ENCODE assay signal across 25 cellular contexts in genomic region chr6:163900570-163900969, GRCh38.
DNase-seq lines count a peak whose midpoint lies in the region; ATAC-seq and TF ChIP-seq lines count a peak whose summit lies in the region.
"Had no signal": no experiment of that assay in that cellular context is flagged by ENCODE, and none has a peak within 500 bp of the region (broad histone marks: within the 10 kb centered on the region; RNA-seq: fewer than 3 reads in every experiment).

No MANE protein-coding gene starts in this region.

- in situ Hi-C loops in astrocyte of the spinal cord (cut with HindIII; ENCODE audit: low sequenced_read_pairs), result no loop called here

- H3K27me3 ChIP-seq in neuron (ENCODE audit: insufficient read depth, low read length), result no peaks in the 10 kb centered on the region
- H3K27me3 ChIP-seq in psoas muscle (ENCODE audit: insufficient read depth in 3 of 3, low read length in 2 of 3), result no peaks in the 10 kb centered on the region
- H3K27me3 ChIP-seq: right atrium auricular region, testis had no signal

- intact Hi-C loops in psoas muscle (cut with DNase I), result no loop called here

- ATAC-seq in HG03095 (IDR thresholded peaks at IDR 0.05; ENCODE audit: unreplicated experiment) (no peak), psoas muscle (no peak), HG02884 (IDR thresholded peaks at IDR 0.05; ENCODE audit: unreplicated experiment) (no peak), HG02981 (IDR thresholded peaks at IDR 0.05; ENCODE audit: unreplicated experiment) (no peak)
- ATAC-seq: A549, HepG2 had no signal

- H3K36me3 ChIP-seq in neuron (ENCODE audit: insufficient read depth, low read length) (no peaks in the 10 kb centered on the region), psoas muscle (ENCODE audit: insufficient read depth in 1 of 2, low read depth in 1 of 2) (no peaks in the 10 kb centered on the region)
- H3K36me3 ChIP-seq: right atrium auricular region had no signal

- H3K9me3 ChIP-seq in neuron (ENCODE audit: low read length), result peaks cover 7% of the 10 kb centered on the region
- no peaks in the 10 kb centered on the region for H3K9me3 ChIP-seq in psoas muscle
- H3K9me3 ChIP-seq: A549, right atrium auricular region, testis had no signal

- H3K27ac ChIP-seq in psoas muscle, result no peak overlapping the region
- H3K27ac ChIP-seq: A549, HL-60, right atrium auricular region, SK-N-MC, testis had no signal

- H3K4me1 ChIP-seq in neuron (ENCODE audit: insufficient read depth, low read length) (peaks cover 13% of the 10 kb centered on the region), psoas muscle (no peaks in the 10 kb centered on the region)
- H3K4me1 ChIP-seq: A549, right atrium auricular region, testis had no signal

- peak overlapping the region; percentile 86 for H2AFZ ChIP-seq in neuron (ENCODE audit: low read depth, low read length)

- H3K4me3 ChIP-seq in astrocyte of the spinal cord (ENCODE audit: low read depth, low read length) (no peak overlapping the region), neuron (ENCODE audit: low read length) (no peak overlapping the region), psoas muscle (no peak overlapping the region)
- H3K4me3 ChIP-seq: A549, right atrium auricular region, SK-N-MC had no signal

- no peak for TF ChIP-seq CTCF in astrocyte of the spinal cord (IDR thresholded peaks at IDR 0.05; ENCODE audit: low read depth, low read length)
- no peak for TF ChIP-seq CTCF in psoas muscle (IDR thresholded peaks at IDR 0.05)

- peak; percentile 57 for DNase-seq in EH (ENCODE audit: low read depth)
- peak; percentile 89 for DNase-seq in astrocyte of the spinal cord (ENCODE audit: low read depth, low spot score)
- DNase-seq in iris pigment epithelial cell (ENCODE audit: low read depth), result peak; percentile 36
- DNase-seq in psoas muscle, result no peak
- DNase-seq: activated naive CD4-positive, alpha-beta T cell; activated T-cell treated with anti-CD3 and anti-CD28 coated beads, Interleukin-2, amount 50 U/mL, for 24 hours; effector CD4-positive, alpha-beta T cell; GDM1; GOT3; kidney glomerular epithelial cell; mammary epithelial cell; NCI-H1092 treated with DMSO at 0.1 percent for 48 hours; NCI-H1930; NCI-H69; stimulated activated naive CD4-positive, alpha-beta T cell treated with Interleukin-2 at 50 U/mL for 16 hours; testis had no signal

- 91 to 94% (median 92%) methylated on average over 4 of the region's 4 CpGs for WGBS in psoas muscle, 3 donors

Comparison
In these comparisons a context has a peak if more than half of its experiments do, and no peak if none do; other contexts are left out.
1. DNase-seq: peak in EH (single experiment), astrocyte of the spinal cord (single experiment) and iris pigment epithelial cell (single experiment); none in psoas muscle (0 of 2).